Comparison of ENCODE assay signal across 8 cellular contexts in genomic region chr10:101301111-101301731, GRCh38. TPM values are rescaled to one million over a fixed set of nuclear protein-coding genes. Genes with fewer than 3 reads are reported as not detected.
DNase-seq lines count a peak whose midpoint lies in the region; ATAC-seq, FAIRE-seq and TF ChIP-seq lines count a peak whose summit lies in the region.

No MANE protein-coding gene starts in this region.

- H3K9me2 ChIP-seq in OCI-LY7 (ENCODE audit: insufficient read depth, low read length) = no peaks in the 10 kb centered on the region

- no peak overlapping the region for H3K27ac Mint-ChIP-seq in CD4-positive, CD25-positive, alpha-beta regulatory T cell
- H3K27ac Mint-ChIP-seq in astrocyte (ENCODE audit: unreplicated experiment) = no peak overlapping the region

- BruUV-seq in OCI-LY7 (replicated peaks; lab: Mats Ljungman, UMichigan) = no TSS peak

- H2AFZ ChIP-seq in OCI-LY7 (ENCODE audit: low read length) (no peak overlapping the region), astrocyte (ENCODE audit: low read depth, low read length) (no peak overlapping the region)

- TF ChIP-seq CTCF in HEK293 (tag by site-specific recombination; IDR thresholded peaks at IDR 0.05) = peak; percentile 74
- peak; percentile 72 for TF ChIP-seq CTCF in OCI-LY7 (conservative IDR thresholded peaks at IDR 0.05; ENCODE audit: low read length)
- peak; percentile 24 for TF ChIP-seq CTCF in astrocyte (IDR thresholded peaks at IDR 0.05; ENCODE audit: insufficient read depth, low read depth, low read length)

- no peaks in the 10 kb centered on the region for H3K4me1 ChIP-seq in CD4-positive, CD25-positive, alpha-beta regulatory T cell (ENCODE audit: control insufficient read depth, insufficient read depth, low read length, poor library complexity, severe bottlenecking)
- no peaks in the 10 kb centered on the region for H3K4me1 ChIP-seq in HEK293 (ENCODE audit: control insufficient read depth, insufficient read depth, low read length)
- H3K4me1 ChIP-seq in OCI-LY7 (ENCODE audit: insufficient read depth, low read length, poor library complexity, severe bottlenecking) = no peaks in the 10 kb centered on the region
- H3K4me1 ChIP-seq in astrocyte (ENCODE audit: insufficient read depth, low read length) = no peaks in the 10 kb centered on the region

- no peaks in the 10 kb centered on the region for H3K36me3 Mint-ChIP-seq in CD4-positive, CD25-positive, alpha-beta regulatory T cell
- H3K36me3 Mint-ChIP-seq in astrocyte (ENCODE audit: low read depth, unreplicated experiment) = peaks cover 3% of the 10 kb centered on the region

- H3K9ac ChIP-seq in astrocyte (ENCODE audit: low read length) = no peak overlapping the region

- H3K27me3 ChIP-seq in CD4-positive, CD25-positive, alpha-beta regulatory T cell (ENCODE audit: control insufficient read depth, insufficient read depth, low read length) = peaks cover 10% of the 10 kb centered on the region
- H3K27me3 ChIP-seq in astrocyte (ENCODE audit: insufficient read depth, low read length) = peaks cover 53% of the 10 kb centered on the region

- H3K79me2 ChIP-seq in OCI-LY7 (ENCODE audit: insufficient read depth, low read depth, low read length) (no peaks in the 10 kb centered on the region), astrocyte (ENCODE audit: insufficient read depth, low read length) (no peaks in the 10 kb centered on the region)

- H3K27me3 Mint-ChIP-seq in CD4-positive, CD25-positive, alpha-beta regulatory T cell = peaks cover 70% of the 10 kb centered on the region
- H3K27me3 Mint-ChIP-seq in astrocyte (ENCODE audit: low read depth, unreplicated experiment) = peaks cover 58% of the 10 kb centered on the region

- no peaks in the 10 kb centered on the region for H3K9me3 ChIP-seq in CD4-positive, CD25-positive, alpha-beta regulatory T cell (ENCODE audit: control insufficient read depth in 2 of 2, low read length in 2 of 2)
- H3K9me3 ChIP-seq in HEK293 (ENCODE audit: control insufficient read depth, insufficient read depth, low read depth, low read length) (no peaks in the 10 kb centered on the region), OCI-LY7 (ENCODE audit: low read length) (no peaks in the 10 kb centered on the region), astrocyte (ENCODE audit: insufficient read depth, low read depth, low read length) (no peaks in the 10 kb centered on the region)

- no peak overlapping the region for H3K27ac ChIP-seq in CD4-positive, CD25-positive, alpha-beta regulatory T cell (ENCODE audit: insufficient read depth, low read length, poor library complexity, severe bottlenecking)
- H3K27ac ChIP-seq in HEK293 (ENCODE audit: extremely low read depth, low read depth, low read length) = no peak overlapping the region
- H3K27ac ChIP-seq in OCI-LY7 (ENCODE audit: low read depth, low read length, poor library complexity, severe bottlenecking) = no peak overlapping the region
- H3K27ac ChIP-seq in astrocyte (ENCODE audit: low read depth, low read length) = no peak overlapping the region

- peak in 1 of 2 donors; percentile 46 for ATAC-seq in CD4-positive, CD25-positive, alpha-beta regulatory T cell (ENCODE audit: low read depth in 2 of 2)
- ATAC-seq in left colon = peak; percentile 85
- no peak for ATAC-seq in HG03196 (IDR thresholded peaks at IDR 0.05; ENCODE audit: unreplicated experiment)
- ATAC-seq in GM18873 (IDR thresholded peaks at IDR 0.05; ENCODE audit: low FRiP score, unreplicated experiment) = no peak
- no peak for ATAC-seq in HG03520 (IDR thresholded peaks at IDR 0.05; ENCODE audit: unreplicated experiment)

- no peak for FAIRE-seq in astrocyte (lab: Jason Lieb, UNC)

- no peaks in the 10 kb centered on the region for H3K36me3 ChIP-seq in CD4-positive, CD25-positive, alpha-beta regulatory T cell (ENCODE audit: control insufficient read depth, insufficient read depth, low read length)
- H3K36me3 ChIP-seq in HEK293 (ENCODE audit: control insufficient read depth in 2 of 2, insufficient read depth in 1 of 2, low read length in 2 of 2) (no peaks in the 10 kb centered on the region), OCI-LY7 (ENCODE audit: insufficient read depth, low read length) (no peaks in the 10 kb centered on the region), astrocyte (ENCODE audit: insufficient read depth, low read length) (no peaks in the 10 kb centered on the region)

- intact Hi-C loops in OCI-LY7 (cut with micrococcal nuclease; ENCODE audit: unreplicated experiment) (loop anchor here (5.0 kb wide), 1 partner anchor 141 kb away; no protein-coding TSS in a partner anchor), left colon (cut with DNase I, micrococcal nuclease) (no loop called here)

- H4K20me1 ChIP-seq in OCI-LY7 (ENCODE audit: insufficient read depth, low read length) (no peaks in the 10 kb centered on the region), astrocyte (ENCODE audit: insufficient read depth, low read length) (no peaks in the 10 kb centered on the region)

- H3K9me3 Mint-ChIP-seq in CD4-positive, CD25-positive, alpha-beta regulatory T cell = peaks cover 0 to 2% (median 0%) of the 10 kb centered on the region in 7 donors
- peaks cover 3% of the 10 kb centered on the region for H3K9me3 Mint-ChIP-seq in astrocyte (ENCODE audit: unreplicated experiment)

- CTCF ChIA-PET in HEK293 (lab: Yijun Ruan, JAX) = interaction anchor here (0.5 to 7.4 kb wide), 23 partner anchors 8 to 270 kb away, joined by 3 to 102 read pairs (median 4); no protein-coding TSS in a partner anchor
- CTCF ChIA-PET in OCI-LY7 (lab: Charles Lee; ENCODE audit: unreplicated experiment) = no interaction called here

- H3K4me3 ChIP-seq in CD4-positive, CD25-positive, alpha-beta regulatory T cell (ENCODE audit: low read depth, low read length) = no peak overlapping the region
- H3K4me3 ChIP-seq in HEK293 (ENCODE audit: low read depth, low read length) = no peak overlapping the region
- no peak overlapping the region for H3K4me3 ChIP-seq in OCI-LY7 (ENCODE audit: low read depth, low read length, poor library complexity, severe bottlenecking)
- H3K4me3 ChIP-seq in astrocyte (ENCODE audit: insufficient read depth, low read depth, low read length) = no peak overlapping the region

- peaks cover 0 to 4% (median 0%) of the 10 kb centered on the region in 4 donors for H3K4me1 Mint-ChIP-seq in CD4-positive, CD25-positive, alpha-beta regulatory T cell
- H3K4me1 Mint-ChIP-seq in astrocyte (ENCODE audit: low read depth, unreplicated experiment) = no peaks in the 10 kb centered on the region

- H3K4me3 Mint-ChIP-seq in CD4-positive, CD25-positive, alpha-beta regulatory T cell = no peak overlapping the region
- no peak overlapping the region for H3K4me3 Mint-ChIP-seq in astrocyte (ENCODE audit: unreplicated experiment)

- H3K4me2 ChIP-seq in OCI-LY7 (ENCODE audit: low read length) (no peak overlapping the region), astrocyte (ENCODE audit: low read length) (no peak overlapping the region)

- DNase-seq in CD4-positive, CD25-positive, alpha-beta regulatory T cell = peak in 2 of 3 donors; percentile 7 to 44
- DNase-seq in OCI-LY7 (ENCODE audit: low spot score) (peak; percentile 50), astrocyte (ENCODE audit: low read depth) (no peak), left colon (peak in 1 of 2 donors; percentile 42)

- POLR2A ChIA-PET in HEK293 (lab: Yijun Ruan, JAX) = no interaction called here
- POLR2A ChIA-PET in OCI-LY7 (lab: Charles Lee) = interaction anchor here (0.6 kb wide), 1 partner anchor 9 kb away, joined by 3 read pairs; no protein-coding TSS in a partner anchor

TF ChIP-seq in HEK293, 187 proteins besides CTCF, POLR2A, EP300 and RAD21 (continues in another document):
- TF ChIP-seq ZNF600 (tag by site-specific recombination; IDR thresholded peaks at IDR 0.05) (0 out of 2 replicates have a peak, but pooled peaks have one; percentile 8), ZNF645 (tag by site-specific recombination; IDR thresholded peaks at IDR 0.05) (no peak), YY1 (tag by site-specific recombination; IDR thresholded peaks at IDR 0.05) (no peak), ZNF10 (tag by site-specific recombination; IDR thresholded peaks at IDR 0.05) (no peak), ZNF335 (tag by site-specific recombination; conservative IDR thresholded peaks at IDR 0.05) (no peak), KLF8 (tag by site-specific recombination; IDR thresholded peaks at IDR 0.05) (0 out of 2 replicates have a peak, but pooled peaks have one; percentile 25), ZNF24 (tag by site-specific recombination; IDR thresholded peaks at IDR 0.05) (no peak), ZNF266 (tag by site-specific recombination; IDR thresholded peaks at IDR 0.05; ENCODE audit: low read depth) (0 out of 2 replicates have a peak, but pooled peaks have one; percentile 5), HOXD13 (CRISPR knock-in tag; IDR thresholded peaks at IDR 0.05; ENCODE audit: borderline replicate concordance) (no peak), GLIS1 (tag by site-specific recombination; IDR thresholded peaks at IDR 0.05) (no peak), ZNF426 (tag by site-specific recombination; IDR thresholded peaks at IDR 0.05) (no peak), ZNF654 (tag by site-specific recombination; IDR thresholded peaks at IDR 0.05; ENCODE audit: low read depth) (peak; percentile 96)

RNA-seq across cellular contexts. Expression of gene BTRC, which starts 52.7 kb away (rescaled TPM):
- total RNA-seq in CD4-positive, CD25-positive, alpha-beta regulatory T cell = 17.8 TPM
- 1 to 10 TPM; 6.1 to 9.6 (median 8.1) TPM for polyA plus RNA-seq in CD4-positive, CD25-positive, alpha-beta regulatory T cell
- total RNA-seq in OCI-LY7 (2014; rRNA removed; shearing (Covaris generic)) = 6.1 and 7.3 TPM in 2 replicates
- total RNA-seq in OCI-LY7 (2022) (17.2 and 17.8 TPM in 2 replicates), astrocyte (32.8 and 33.3 TPM in 2 replicates), left colon (10 to 100 TPM; 13.0 to 15.5 TPM)

Comparison
In these comparisons a context has a peak if more than half of its experiments do, and no peak if none do; other contexts are left out.
1. CTCF ChIP-seq: peak in every context shown above with its lines; median percentile 74 in HEK293; 72 in OCI-LY7; 24 in astrocyte.